25 cellular contexts compared by ENCODE assay signal in genomic region chr6:52946301-52946700, GRCh38. TPM values are rescaled to one million over a fixed set of nuclear protein-coding genes. Genes with fewer than 3 reads are reported as not detected.
"Had no signal": no experiment of that assay in that cellular context is flagged by ENCODE, and none has a peak within 500 bp of the region (broad histone marks: within the 10 kb centered on the region; RNA-seq: fewer than 3 reads in every experiment).

No MANE protein-coding gene starts in this region.

- H3K27me3 ChIP-seq: body of pancreas, cardiac muscle cell, left lung, pancreas, transverse colon, vagina had no signal

- H3K27ac ChIP-seq: body of pancreas, cardiac muscle cell, heart right ventricle, left lung, pancreas, transverse colon, vagina had no signal

- DNase-seq: activated CD4-positive, alpha-beta memory T cell treated with anti-CD3 and anti-CD28 coated beads, Interleukin-2, amount 10 ng/mL, durations not matched to agents 7 days and 5 days; activated CD4-positive, alpha-beta T cell treated with anti-CD3 and anti-CD28 coated beads, Interleukin-2, amount 10 ng/mL, durations not matched to agents 24 days and 14 days; activated effector memory CD4-positive, alpha-beta T cell treated with Interleukin-2 at 50 U/mL for 16 hours; activated naive CD4-positive, alpha-beta T cell treated with anti-CD3 and anti-CD28 coated beads, Interleukin-2, amount 50 U/mL, for 16 hours; activated T-cell treated with anti-CD3 and anti-CD28 coated beads, Interleukin-2, amount 50 U/mL, for 72 hours; anterior cingulate cortex; body of pancreas; effector CD4-positive, alpha-beta T cell; heart right ventricle; kidney; left lung; pancreas; right cardiac atrium; stimulated activated CD4-positive, alpha-beta T cell treated with anti-CD3 and anti-CD28 coated beads, Interleukin-1b, Interleukin-23, amount 100 ng/mL, for 48 hours; T-helper 17 cell; transverse colon had no signal

- H3K4me1 ChIP-seq: body of pancreas, heart right ventricle, left lung, pancreas, vagina had no signal

- H3K4me3 ChIP-seq: body of pancreas, cardiac muscle cell, heart right ventricle, left lung, lung, pancreas, transverse colon, vagina had no signal

- H3K36me3 ChIP-seq: cardiac muscle cell, heart right ventricle, left lung, pancreas, transverse colon, vagina had no signal

- ATAC-seq: activated T-cell treated with anti-CD3 and anti-CD28 coated beads, Interleukin-2, amount 50 U/mL, for 72 hours; body of pancreas; heart right ventricle; left lung; natural killer cell treated with Interleukin-12 subunit alpha and Interleukin-12 subunit beta and Interleukin-15 and Interleukin-18, amount 100 ng/mL, for 72 hours; pancreas; right cardiac atrium; T-helper 17 cell had no signal

- H3K9me3 ChIP-seq: body of pancreas, heart right ventricle, left lung, pancreas, transverse colon, vagina had no signal

RNA-seq across cellular contexts. Expression of gene GSTA3, which starts 36.8 kb away (rescaled TPM):
- total RNA-seq: activated CD4-positive, alpha-beta memory T cell treated with anti-CD3 and anti-CD28 coated beads, Interleukin-2, amount 10 ng/mL, durations not matched to agents 7 days and 5 days; activated CD4-positive, alpha-beta T cell treated with anti-CD3 and anti-CD28 coated beads, Interleukin-2, amount 10 ng/mL, durations not matched to agents 24 days and 14 days; activated T-cell treated with anti-CD3 and anti-CD28 coated beads, Interleukin-2, amount 50 U/mL, for 72 hours; body of pancreas; cardiac muscle cell; cerebellum; epithelial cell of proximal tubule; fibroblast of villous mesenchyme; heart right ventricle; kidney; natural killer cell treated with Interleukin-12 subunit alpha and Interleukin-12 subunit beta and Interleukin-15 and Interleukin-18, amount 100 ng/mL, for 72 hours; pancreas; pulmonary artery endothelial cell; right cardiac atrium; skeletal muscle tissue; T-helper 17 cell; transverse colon; vagina had no signal
- polyA plus RNA-seq: cardiac muscle cell, heart right ventricle, pancreas, right cardiac atrium had no signal
